ENCODE assay signal across 8 cellular contexts in genomic region chr6:110949679-110950285, GRCh38. TPM values are rescaled to one million over a fixed set of nuclear protein-coding genes. Genes with fewer than 3 reads are reported as not detected.
DNase-seq lines count a peak whose midpoint lies in the region; ATAC-seq, FAIRE-seq and TF ChIP-seq lines count a peak whose summit lies in the region.

No MANE protein-coding gene starts in this region.

- H3K4me3 ChIP-seq in GM23248: no peak overlapping the region
- H3K4me3 ChIP-seq in hepatocyte: no peak overlapping the region
- no peak overlapping the region for H3K4me3 ChIP-seq in upper lobe of left lung

- H3K27me3 ChIP-seq in GM23248 (replicated peaks; ENCODE audit: insufficient read depth) (no peaks in the 10 kb centered on the region), hepatocyte (no peaks in the 10 kb centered on the region), upper lobe of left lung (no peaks in the 10 kb centered on the region)

- H3K36me3 ChIP-seq in GM23248 (ENCODE audit: low read depth) (no peaks in the 10 kb centered on the region), hepatocyte (replicated peaks; ENCODE audit: insufficient read depth, low read depth) (no peaks in the 10 kb centered on the region), upper lobe of left lung (no peaks in the 10 kb centered on the region)

- H3K4me1 ChIP-seq in GM23248 (ENCODE audit: insufficient read depth) (peaks cover 17% of the 10 kb centered on the region), hepatocyte (ENCODE audit: insufficient read depth) (peaks cover 10% of the 10 kb centered on the region), upper lobe of left lung (peaks cover 0 to 4% (median 0%) of the 10 kb centered on the region in 4 donors)

- in situ Hi-C loops in ACHN (cut with HindIII; ENCODE audit: low pct_ligation_motif_present, low pct_unique_long_range_greater_than_20kb, low sequenced_read_pairs) (no loop called here), GM23248 (cut with MboI) (loop anchor here (10.0 to 25.0 kb wide), 2 partner anchors 265 to 412 kb away; no protein-coding TSS in a partner anchor)

- no peaks in the 10 kb centered on the region for H3K36me3 Mint-ChIP-seq in activated naive CD4-positive, alpha-beta T cell treated with anti-CD3 and anti-CD28 coated beads for 36 hours (ENCODE audit: low read depth)

- FAIRE-seq in GM12892 (lab: Jason Lieb, UNC): no peak

- H3K27ac ChIP-seq in GM23248: no peak overlapping the region
- no peak overlapping the region for H3K27ac ChIP-seq in hepatocyte
- no peak overlapping the region for H3K27ac ChIP-seq in upper lobe of left lung

- TF ChIP-seq CTCF in hepatocyte (IDR thresholded peaks at IDR 0.05; ENCODE audit: poor library complexity): peak; percentile 66
- peak in 5 of 6 experiments; percentile 33 to 51 (median 36) for TF ChIP-seq CTCF in upper lobe of left lung (IDR thresholded peaks at IDR 0.05)

- WGBS in GM23248 (ENCODE audit: low coverage in 1 of 2, low lambda C conversion rate in 2 of 2, missing lambda C conversion rate in 2 of 2), 2 experiments: 40% methylated on average over 8 of the region's 8 CpGs
- 58% methylated on average over 8 of the region's 8 CpGs for WGBS in hepatocyte (ENCODE audit: low lambda C conversion rate, missing lambda C conversion rate)
- WGBS in upper lobe of left lung, 2 donors: 38 to 47% methylated on average over 8 of the region's 8 CpGs

- H3K79me2 ChIP-seq in GM23248 (ENCODE audit: insufficient read depth): no peaks in the 10 kb centered on the region
- H3K79me2 ChIP-seq in hepatocyte: no peaks in the 10 kb centered on the region

- TF ChIP-seq POLR2A in upper lobe of left lung (IDR thresholded peaks at IDR 0.05) (no peak), GM12892 (IDR thresholded peaks at IDR 0.05; ENCODE audit: low read depth, low read length) (no peak)

- H3K27me3 Mint-ChIP-seq in activated naive CD4-positive, alpha-beta T cell treated with anti-CD3 and anti-CD28 coated beads for 36 hours (ENCODE audit: low read depth): no peaks in the 10 kb centered on the region

- H3K4me3 Mint-ChIP-seq in activated naive CD4-positive, alpha-beta T cell treated with anti-CD3 and anti-CD28 coated beads for 36 hours: no peak overlapping the region

- H2AFZ ChIP-seq in GM23248: no peak overlapping the region
- no peak overlapping the region for H2AFZ ChIP-seq in hepatocyte

- peaks cover 2% of the 10 kb centered on the region for H3K4me1 Mint-ChIP-seq in activated naive CD4-positive, alpha-beta T cell treated with anti-CD3 and anti-CD28 coated beads for 36 hours (ENCODE audit: low read depth)

- H4K20me1 ChIP-seq in GM23248 (ENCODE audit: insufficient read depth): no peaks in the 10 kb centered on the region
- no peaks in the 10 kb centered on the region for H4K20me1 ChIP-seq in hepatocyte (ENCODE audit: insufficient read depth, poor library complexity, severe bottlenecking)

- H3F3A ChIP-seq in GM23248 (ENCODE audit: insufficient read depth): peaks cover 14% of the 10 kb centered on the region

- H3K4me2 ChIP-seq in GM23248 (ENCODE audit: unreplicated experiment) (peak overlapping the region; percentile 8), hepatocyte (no peak overlapping the region)

- no peak overlapping the region for H3K27ac Mint-ChIP-seq in activated naive CD4-positive, alpha-beta T cell treated with anti-CD3 and anti-CD28 coated beads for 36 hours

- CTCF ChIA-PET in activated naive CD4-positive, alpha-beta T cell treated with anti-CD3 and anti-CD28 coated beads for 36 hours (lab: Charles Lee): interaction anchor here (0.6 to 3.9 kb wide), 11 partner anchors 9 to 422 kb away, joined by 3 to 48 read pairs (median 4); partner anchors contain the start of genes AMD1 and GTF3C6

- no peaks in the 10 kb centered on the region for H3K9me3 Mint-ChIP-seq in activated naive CD4-positive, alpha-beta T cell treated with anti-CD3 and anti-CD28 coated beads for 36 hours

- ATAC-seq in SK-N-SH treated with all-trans-retinoic acid at 6 μM for 48 hours (peak; percentile 28; the same call in 2 of the 3 replicates), upper lobe of left lung (ENCODE audit: low FRiP score in 2 of 2) (no peak), GM19035 (IDR thresholded peaks at IDR 0.05; ENCODE audit: unreplicated experiment) (no peak)

- H3K9me3 ChIP-seq in GM23248 (ENCODE audit: low read depth) (no peaks in the 10 kb centered on the region), hepatocyte (ENCODE audit: low read depth) (no peaks in the 10 kb centered on the region), upper lobe of left lung (no peaks in the 10 kb centered on the region)

- DNase-seq in ACHN: peak; percentile 41
- DNase-seq in GM23248: peak; percentile 65
- peak; percentile 58 for DNase-seq in hepatocyte (ENCODE audit: low spot score)
- DNase-seq in upper lobe of left lung: no peak
- DNase-seq in activated naive CD4-positive, alpha-beta T cell treated with anti-CD3 and anti-CD28 coated beads for 36 hours: no peak
- DNase-seq in GM12892 (ENCODE audit: insufficient read length): no peak

- TF ChIP-seq EP300 in upper lobe of left lung (IDR thresholded peaks at IDR 0.05): no peak

- H3K9me2 ChIP-seq in GM23248 (ENCODE audit: insufficient read depth) (no peaks in the 10 kb centered on the region), hepatocyte (replicated peaks; ENCODE audit: insufficient read depth) (no peaks in the 10 kb centered on the region)

- intact Hi-C loops in activated naive CD4-positive, alpha-beta T cell treated with anti-CD3 and anti-CD28 coated beads for 36 hours (cut with micrococcal nuclease): loop anchor here (1.0 to 10.0 kb wide), 4 partner anchors 267 to 1255 kb away; partner anchors contain the start of genes AK9 and FIG4

- H3K9ac ChIP-seq in GM23248: no peak overlapping the region

TF ChIP-seq in SK-N-SH treated with all-trans-retinoic acid at 6 μM for 48 hours, 23 proteins besides CTCF, POLR2A, EP300 and RAD21 (continues in another document):
- TF ChIP-seq TSHZ2 (CRISPR knock-in tag; IDR thresholded peaks at IDR 0.05) (no peak), CSDC2 (CRISPR knock-in tag; IDR thresholded peaks at IDR 0.05) (no peak), BACH2 (CRISPR knock-in tag; IDR thresholded peaks at IDR 0.05; ENCODE audit: borderline replicate concordance) (no peak), ISL1 (CRISPR knock-in tag; IDR thresholded peaks at IDR 0.05) (no peak), PATZ1 (CRISPR knock-in tag; IDR thresholded peaks at IDR 0.05; ENCODE audit: borderline replicate concordance) (no peak)

RNA-seq across cellular contexts. Expression of gene GTF3C6, which starts 8.7 kb away (rescaled TPM):
- total RNA-seq in GM23248 (2014; rRNA removed; shearing (Covaris generic)): 41.5 and 46.6 TPM in 2 replicates
- 121 and 131 TPM in 2 replicates for polyA plus RNA-seq in GM23248 (2016; fragmentation: Nextera tagmentation; extraction: Ambion mirVana)
- 63.1 and 70.8 TPM in 2 replicates for total RNA-seq in hepatocyte
- 106 and 113 TPM in 2 replicates for polyA plus RNA-seq in hepatocyte
- total RNA-seq in upper lobe of left lung: 10 to 100 TPM; 16.0 to 55.2 (median 41.8) TPM
- 10 to 100 TPM; 81.6 to 84.7 TPM for total RNA-seq in activated naive CD4-positive, alpha-beta T cell treated with anti-CD3 and anti-CD28 coated beads for 36 hours
- polyA plus RNA-seq in GM12892 (2012; ENCODE audit: missing spikeins): 73.1 TPM

RNA-seq across cellular contexts. Expression of gene RPF2, which starts 32.1 kb away (rescaled TPM):
- total RNA-seq in GM23248 (2014; rRNA removed; shearing (Covaris generic)): 34.5 and 46.0 TPM in 2 replicates
- 43.2 and 46.4 TPM in 2 replicates for polyA plus RNA-seq in GM23248 (2016; fragmentation: Nextera tagmentation; extraction: Ambion mirVana)
- 30.1 and 34.7 TPM in 2 replicates for total RNA-seq in hepatocyte
- 20.3 and 23.7 TPM in 2 replicates for polyA plus RNA-seq in hepatocyte
- total RNA-seq in upper lobe of left lung: 10 to 100 TPM in 4 of 6 donors, 1 to 10 TPM in 2; 2.1 to 20.8 (median 15.9) TPM
- 10 to 100 TPM; 43.5 to 45.8 TPM for total RNA-seq in activated naive CD4-positive, alpha-beta T cell treated with anti-CD3 and anti-CD28 coated beads for 36 hours
- polyA plus RNA-seq in GM12892 (2012; ENCODE audit: missing spikeins): 49.2 TPM

Comparison
In these comparisons a context has a peak if more than half of its experiments do, and no peak if none do; other contexts are left out.
1. DNase-seq: peak in ACHN (single experiment), GM23248 (single experiment) and hepatocyte (single experiment); none in upper lobe of left lung (0 of 2), activated naive CD4-positive, alpha-beta T cell treated with anti-CD3 and anti-CD28 coated beads for 36 hours (single experiment) and GM12892 (single experiment).